ENCODE assay signal across 1 cellular context in genomic region chr2:216636570-216637450, GRCh38.
TF ChIP-seq lines count a peak whose summit lies in the region.

No MANE protein-coding gene starts in this region.

TF ChIP-seq in K562, 482 proteins besides CTCF, POLR2A, EP300 and RAD21 (continued from another document):
- TF ChIP-seq HMBOX1 (IDR thresholded peaks at IDR 0.05), result peak; percentile 75; the same call in 1 of the 2 replicates
- 0 out of 2 replicates have a peak, but pooled peaks have one; percentile 37 for TF ChIP-seq LCOR (CRISPR knock-in tag; IDR thresholded peaks at IDR 0.05)
- no peak for TF ChIP-seq ZKSCAN1 (IDR thresholded peaks at IDR 0.05; ENCODE audit: low read depth, low read length)
